17 cellular contexts compared by ENCODE assay signal in genomic region chr12:80868576-80868975, GRCh38.
"Had no signal": no experiment of that assay in that cellular context is flagged by ENCODE, and none has a peak within 500 bp of the region (broad histone marks: within the 10 kb centered on the region; RNA-seq: fewer than 3 reads in every experiment).

No MANE protein-coding gene starts in this region.

- DNase-seq: activated B cell treated with CpG ODN at 0.5 μM for 24 hours; activated CD4-positive, alpha-beta memory T cell treated with anti-CD3 and anti-CD28 coated beads for 36 hours; activated CD4-positive, alpha-beta T cell treated with anti-CD3 and anti-CD28 coated beads for 1 hour; activated CD4-positive, alpha-beta T cell treated with anti-CD3 and anti-CD28 coated beads, Interleukin-2, amount 10 ng/mL, durations not matched to agents 7 days and 5 days; activated CD8-positive, alpha-beta memory T cell treated with anti-CD3 and anti-CD28 coated beads for 24 hours; activated gamma-delta T cell; activated naive CD4-positive, alpha-beta T cell treated with anti-CD3 and anti-CD28 coated beads for 36 hours; activated T-cell treated with anti-CD3 and anti-CD28 coated beads, Interleukin-2, amount 50 U/mL, for 48 hours; MM.1S; NCI-H1105 treated with DMSO at 0.1 percent for 48 hours; NCI-H1436 treated with DMSO at 0.1 percent for 48 hours; NCI-H187 treated with DMSO at 0.1 percent for 48 hours; NCI-H2081 treated with DMSO at 0.1 percent for 48 hours; SHP77; T-helper 2 cell; T1000 had no signal

- ATAC-seq: activated T-helper 17 cell treated with anti-CD3 and anti-CD28 coated beads, Interleukin-2, amount 50 U/mL, for 72 hours had no signal
